Comparison of ENCODE assay signal across 8 cellular contexts in genomic region chr11:86064236-86064803, GRCh38. TPM values are rescaled to one million over a fixed set of nuclear protein-coding genes. Genes with fewer than 3 reads are reported as not detected.
A peak's percentile ranks its signal among the peaks of the same experiment; 100 is the strongest.
DNase-seq lines count a peak whose midpoint lies in the region; ATAC-seq, FAIRE-seq and TF ChIP-seq lines count a peak whose summit lies in the region.

No MANE protein-coding gene starts in this region.

- H3K36me3 Mint-ChIP-seq in stimulated activated naive CD8-positive, alpha-beta T cell treated with anti-CD3 and anti-CD28 coated beads, Interleukin-15, Interleukin-2, amounts not matched to agents 100 ng/mL and 50 ng/mL, for 24 hours (ENCODE audit: low read depth): peaks cover 56% of the 10 kb centered on the region
- no peaks in the 10 kb centered on the region for H3K36me3 Mint-ChIP-seq in astrocyte (ENCODE audit: low read depth, unreplicated experiment)

- H3K27me3 ChIP-seq in astrocyte (ENCODE audit: insufficient read depth, low read length): no peaks in the 10 kb centered on the region
- H3K27me3 ChIP-seq in mesenchymal stem cell (ENCODE audit: control insufficient read depth in 1 of 2, insufficient read depth in 1 of 2, low read length in 2 of 2): no peaks in the 10 kb centered on the region

- no peak overlapping the region for H2BK12ac ChIP-seq in mesenchymal stem cell (ENCODE audit: low read length in 2 of 2)

- peaks cover 96% of the 10 kb centered on the region for H3K79me2 ChIP-seq in astrocyte (ENCODE audit: insufficient read depth, low read length)

- no peaks in the 10 kb centered on the region for H3K27me3 Mint-ChIP-seq in stimulated activated naive CD8-positive, alpha-beta T cell treated with anti-CD3 and anti-CD28 coated beads, Interleukin-15, Interleukin-2, amounts not matched to agents 100 ng/mL and 50 ng/mL, for 24 hours
- H3K27me3 Mint-ChIP-seq in astrocyte (ENCODE audit: low read depth, unreplicated experiment): no peaks in the 10 kb centered on the region

- no peak overlapping the region for H2AK5ac ChIP-seq in mesenchymal stem cell (ENCODE audit: low read length, severe bottlenecking)

- H3K9me3 Mint-ChIP-seq in stimulated activated naive CD8-positive, alpha-beta T cell treated with anti-CD3 and anti-CD28 coated beads, Interleukin-15, Interleukin-2, amounts not matched to agents 100 ng/mL and 50 ng/mL, for 24 hours: no peaks in the 10 kb centered on the region
- H3K9me3 Mint-ChIP-seq in astrocyte (ENCODE audit: unreplicated experiment): no peaks in the 10 kb centered on the region

- CTCF ChIA-PET in GM10248 (lab: Yijun Ruan, JAX): interaction anchor here (1.8 to 4.1 kb wide), 2 partner anchors 13 to 22 kb away, joined by 4 to 22 read pairs; no protein-coding TSS in a partner anchor

- POLR2A ChIA-PET in GM10248 (lab: Yijun Ruan, JAX): no interaction called here

- peak overlapping the region; percentile 96 for H3K4me3 Mint-ChIP-seq in stimulated activated naive CD8-positive, alpha-beta T cell treated with anti-CD3 and anti-CD28 coated beads, Interleukin-15, Interleukin-2, amounts not matched to agents 100 ng/mL and 50 ng/mL, for 24 hours
- H3K4me3 Mint-ChIP-seq in astrocyte (ENCODE audit: unreplicated experiment): peak overlapping the region; percentile 97

- H4K8ac ChIP-seq in mesenchymal stem cell (ENCODE audit: low read length): no peak overlapping the region

- no peak overlapping the region for H3K4ac ChIP-seq in mesenchymal stem cell (ENCODE audit: low read depth in 1 of 2, low read length in 2 of 2)

- H3K4me3 ChIP-seq in astrocyte (ENCODE audit: insufficient read depth, low read depth, low read length) (peak overlapping the region; percentile 21), mesenchymal stem cell (ENCODE audit: insufficient read depth in 1 of 2, low read depth in 1 of 2, low read length in 2 of 2) (peak overlapping the region in 1 of 2 experiments; percentile 97)

- no peak overlapping the region for H2BK15ac ChIP-seq in mesenchymal stem cell (ENCODE audit: low read depth, poor library complexity, severe bottlenecking)

- H3K18ac ChIP-seq in mesenchymal stem cell (ENCODE audit: low read depth in 1 of 2, low read length in 2 of 2): no peak overlapping the region

- H3K9me3 ChIP-seq in astrocyte (ENCODE audit: insufficient read depth, low read depth, low read length): no peaks in the 10 kb centered on the region
- no peaks in the 10 kb centered on the region for H3K9me3 ChIP-seq in mesenchymal stem cell (ENCODE audit: control insufficient read depth, low read length)

- H4K91ac ChIP-seq in mesenchymal stem cell (ENCODE audit: low read length): no peak overlapping the region

- peaks cover 67% of the 10 kb centered on the region for H3K4me1 Mint-ChIP-seq in stimulated activated naive CD8-positive, alpha-beta T cell treated with anti-CD3 and anti-CD28 coated beads, Interleukin-15, Interleukin-2, amounts not matched to agents 100 ng/mL and 50 ng/mL, for 24 hours (ENCODE audit: low read depth)
- peaks cover 25% of the 10 kb centered on the region for H3K4me1 Mint-ChIP-seq in astrocyte (ENCODE audit: low read depth, unreplicated experiment)

- H3K79me1 ChIP-seq in mesenchymal stem cell (replicated peaks; ENCODE audit: low read length, poor library complexity, severe bottlenecking): no peaks in the 10 kb centered on the region

- H3K36me3 ChIP-seq in astrocyte (ENCODE audit: insufficient read depth, low read length): no peaks in the 10 kb centered on the region
- no peaks in the 10 kb centered on the region for H3K36me3 ChIP-seq in mesenchymal stem cell (ENCODE audit: control insufficient read depth in 1 of 2, insufficient read depth in 2 of 2, low read depth in 1 of 2, low read length in 2 of 2)

- H2AFZ ChIP-seq in astrocyte (ENCODE audit: low read depth, low read length) (no peak overlapping the region), mesenchymal stem cell (ENCODE audit: low read depth, low read length) (no peak overlapping the region)

- peak overlapping the region; percentile 89 for H3K27ac Mint-ChIP-seq in stimulated activated naive CD8-positive, alpha-beta T cell treated with anti-CD3 and anti-CD28 coated beads, Interleukin-15, Interleukin-2, amounts not matched to agents 100 ng/mL and 50 ng/mL, for 24 hours
- H3K27ac Mint-ChIP-seq in astrocyte (ENCODE audit: unreplicated experiment): peak overlapping the region; percentile 67

- peaks cover 90% of the 10 kb centered on the region for H4K20me1 ChIP-seq in astrocyte (ENCODE audit: insufficient read depth, low read length)

- H3K27ac ChIP-seq in astrocyte (ENCODE audit: low read depth, low read length): peak overlapping the region; percentile 77
- H3K27ac ChIP-seq in mesenchymal stem cell (ENCODE audit: low read length, poor library complexity, severe bottlenecking): no peak overlapping the region

- no peak overlapping the region for H3K14ac ChIP-seq in mesenchymal stem cell (ENCODE audit: low read length in 2 of 2)

- H3K4me1 ChIP-seq in astrocyte (ENCODE audit: insufficient read depth, low read length) (peaks cover 16% of the 10 kb centered on the region), mesenchymal stem cell (ENCODE audit: control insufficient read depth, insufficient read depth, low read depth, low read length) (peaks cover 4% of the 10 kb centered on the region)

- no peak for DNase-seq in stimulated activated naive CD8-positive, alpha-beta T cell treated with anti-CD3 and anti-CD28 coated beads, Interleukin-15, Interleukin-2, amounts not matched to agents 100 U/mL and 50 U/mL, for 24 hours
- DNase-seq in astrocyte (ENCODE audit: low read depth) (peak; percentile 36), mesenchymal stem cell (peak; percentile 58), NCI-H82 (lab: John Stamatoyannopoulos, UW) (no peak), GM10248 (ENCODE audit: extremely low spot score) (no peak), Ammon's horn (ENCODE audit: low spot score) (no peak), NAMALWA (ENCODE audit: low spot score) (no peak)

- FAIRE-seq in astrocyte (lab: Jason Lieb, UNC): no peak

- no peak overlapping the region for H3K23ac ChIP-seq in mesenchymal stem cell (ENCODE audit: low read length in 2 of 2)

- 45% methylated on average over 3 of the region's 5 CpGs for WGBS in mesenchymal stem cell

- H3K9ac ChIP-seq in astrocyte (ENCODE audit: low read length) (peak overlapping the region; percentile 67), mesenchymal stem cell (ENCODE audit: low read length) (peak overlapping the region; percentile 86)

- H2BK120ac ChIP-seq in mesenchymal stem cell (ENCODE audit: low read depth, low read length): no peak overlapping the region

- peak overlapping the region; percentile 86 for H3K4me2 ChIP-seq in astrocyte (ENCODE audit: low read length)
- peak overlapping the region; percentile 35 for H3K4me2 ChIP-seq in mesenchymal stem cell (ENCODE audit: low read length, poor library complexity, severe bottlenecking)

- H2BK5ac ChIP-seq in mesenchymal stem cell (ENCODE audit: low read depth, low read length, poor library complexity, severe bottlenecking): no peak overlapping the region

- no peak for TF ChIP-seq CTCF in astrocyte (IDR thresholded peaks at IDR 0.05; ENCODE audit: insufficient read depth, low read depth, low read length)
- no peak for TF ChIP-seq CTCF in GM10248 (IDR thresholded peaks at IDR 0.05; ENCODE audit: control extremely low read depth, extremely low read depth, low read depth, missing control alignments)

- no peak for ATAC-seq in stimulated activated naive CD8-positive, alpha-beta T cell treated with anti-CD3 and anti-CD28 coated beads, Interleukin-15, Interleukin-2, amounts not matched to agents 100 U/mL and 50 U/mL, for 24 hours

RNA-seq across cellular contexts. Expression of gene PICALM, which starts 4.6 kb away (rescaled TPM):
- 254 and 260 TPM in 2 replicates for total RNA-seq in astrocyte
- 136 TPM for polyA plus RNA-seq in mesenchymal stem cell (2013, experiment 1 of 2)
- polyA plus RNA-seq in mesenchymal stem cell (2013, experiment 2 of 2): 139 TPM

Comparison
In these comparisons a context has a peak if more than half of its experiments do, and no peak if none do; other contexts are left out.
1. DNase-seq: peak in astrocyte (single experiment) and mesenchymal stem cell (single experiment); none in stimulated activated naive CD8-positive, alpha-beta T cell treated with anti-CD3 and anti-CD28 coated beads, Interleukin-15, Interleukin-2, amounts not matched to agents 100 U/mL and 50 U/mL, for 24 hours (single experiment), NCI-H82 (single experiment), GM10248 (single experiment), Ammon's horn (single experiment) and NAMALWA (single experiment).